21 cellular contexts compared by ENCODE assay signal in the genomic region with DNA sequence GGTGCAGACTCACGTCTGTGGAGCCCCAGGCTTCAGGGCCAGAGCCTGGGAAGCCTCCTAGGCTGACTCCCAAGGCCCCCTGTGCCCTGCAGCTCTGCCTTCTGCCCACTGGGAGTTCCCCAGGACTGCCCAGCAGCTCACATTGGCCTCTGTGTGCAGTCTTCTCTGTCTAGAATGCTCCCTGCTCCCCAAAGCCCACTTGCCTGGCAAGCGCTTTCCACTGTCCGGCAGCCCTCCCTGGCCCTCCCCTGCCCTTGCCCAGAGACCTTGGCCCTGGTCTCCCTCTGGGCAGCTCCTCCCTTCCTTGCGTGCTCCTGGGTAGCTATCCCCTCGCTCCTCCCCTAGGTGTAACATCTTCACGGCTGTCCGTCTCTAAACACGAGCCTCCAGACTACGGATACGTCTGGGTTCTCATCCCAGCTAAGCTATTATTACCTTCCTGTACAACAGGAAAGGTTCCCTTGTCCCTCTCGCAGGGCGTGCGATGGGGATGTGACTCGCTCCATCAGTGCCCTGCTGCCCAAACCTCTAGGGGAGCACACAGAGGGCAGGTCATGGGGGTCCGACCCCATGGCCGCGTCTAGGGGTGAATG.
DNase-seq lines count a peak whose midpoint lies in the region; ATAC-seq and TF ChIP-seq lines count a peak whose summit lies in the region.
"Had no signal": no experiment of that assay in that cellular context is flagged by ENCODE, and none has a peak within 500 bp of the region (broad histone marks: within the 10 kb centered on the region; RNA-seq: fewer than 3 reads in every experiment).

No MANE protein-coding gene starts in this region.

- DNase-seq in ELF-1 (ENCODE audit: low read depth, low spot score), result peak; percentile 26
- no peak for DNase-seq in RWPE2 (ENCODE audit: low spot score)
- DNase-seq in fibroblast of pulmonary artery (ENCODE audit: low read depth), result no peak
- no peak for DNase-seq in neuronal stem cell (ENCODE audit: low spot score)
- DNase-seq in prostate gland (ENCODE audit: low spot score), result no peak
- no peak for DNase-seq in stomach
- no peak for DNase-seq in NK-92 (lab: John Stamatoyannopoulos, UW; ENCODE audit: unreplicated experiment)
- no peak for DNase-seq in NCI-H82 treated with DMSO at 0.1 percent for 48 hours (lab: John Stamatoyannopoulos, UW; ENCODE audit: unreplicated experiment)
- DNase-seq: activated B cell treated with CpG ODN at 0.5 μM for 24 hours; activated CD8-positive, alpha-beta T cell treated with anti-CD3 and anti-CD28 coated beads for 36 hours; CD4-positive, alpha-beta memory T cell; cortex of kidney; DMS79 treated with DMSO at 0.1 percent for 48 hours; kidney glomerular epithelial cell; midbrain; NCI-H1105; NCI-H526; right cardiac atrium; SHP77 treated with DMSO at 0.1 percent for 48 hours; T-helper 2 cell had no signal

- no peak overlapping the region for H2BK5ac ChIP-seq in neuronal stem cell (ENCODE audit: low read length)

- H3K36me3 ChIP-seq in RWPE2 (ENCODE audit: low read depth) (no peaks in the 10 kb centered on the region), neuronal stem cell (replicated peaks in 1 of 2; ENCODE audit: control insufficient read depth in 2 of 2, insufficient read depth in 2 of 2, low read length in 2 of 2) (no peaks in the 10 kb centered on the region), prostate gland (no peaks in the 10 kb centered on the region), stomach (no peaks in the 10 kb centered on the region)
- H3K36me3 ChIP-seq: neutrophil had no signal

- no peak overlapping the region for H2AFZ ChIP-seq in neuronal stem cell (ENCODE audit: low read length)

- no peak overlapping the region for H2BK120ac ChIP-seq in neuronal stem cell (ENCODE audit: low read depth, low read length)

- H3K27me3 ChIP-seq in RWPE2 (ENCODE audit: insufficient read depth, poor library complexity, severe bottlenecking) (no peaks in the 10 kb centered on the region), neuronal stem cell (ENCODE audit: control insufficient read depth in 3 of 3, insufficient read depth in 3 of 3, low read depth in 1 of 3, low read length in 3 of 3) (no peaks in the 10 kb centered on the region), prostate gland (replicated peaks; ENCODE audit: insufficient read depth) (no peaks in the 10 kb centered on the region), stomach (peaks cover 0 to 14% (median 0%) of the 10 kb centered on the region in 3 donors)

- no peak overlapping the region for H3K4me2 ChIP-seq in neuronal stem cell (ENCODE audit: insufficient read depth, low read length, poor library complexity, severe bottlenecking)

- H3K4me3 ChIP-seq in RWPE2 (ENCODE audit: severe bottlenecking), result no peak overlapping the region
- H3K4me3 ChIP-seq in fibroblast of pulmonary artery (replicated peaks; ENCODE audit: low read depth, low read length), result peak overlapping the region; percentile 39
- no peak overlapping the region for H3K4me3 ChIP-seq in neuronal stem cell (ENCODE audit: low read length in 2 of 2)
- no peak overlapping the region for H3K4me3 ChIP-seq in prostate gland
- H3K4me3 ChIP-seq in stomach, result peak overlapping the region in 1 of 4 donors; percentile 13

- no peak overlapping the region for H4K8ac ChIP-seq in neuronal stem cell (ENCODE audit: low read depth, low read length)

- no peak for TF ChIP-seq EP300 in stomach (IDR thresholded peaks at IDR 0.05)

- no peak overlapping the region for H3K14ac ChIP-seq in neuronal stem cell (ENCODE audit: low read length)

- peak overlapping the region; percentile 59 for H2BK12ac ChIP-seq in neuronal stem cell (ENCODE audit: low read length)

- TF ChIP-seq CTCF in RWPE2 (IDR thresholded peaks at IDR 0.05; ENCODE audit: poor library complexity, severe bottlenecking), result no peak
- no peak for TF ChIP-seq CTCF in fibroblast of pulmonary artery (IDR thresholded peaks at IDR 0.05; ENCODE audit: low read length, missing control alignments)
- no peak for TF ChIP-seq CTCF in prostate gland (IDR thresholded peaks at IDR 0.05)
- TF ChIP-seq CTCF in stomach (IDR thresholded peaks at IDR 0.05), result no peak

- no peak overlapping the region for H3K9ac ChIP-seq in neuronal stem cell (ENCODE audit: low read depth, low read length, poor library complexity)

- no peak overlapping the region for H4K91ac ChIP-seq in neuronal stem cell (ENCODE audit: low read depth, low read length, poor library complexity)

- H3K18ac ChIP-seq in neuronal stem cell (ENCODE audit: low read length), result peak overlapping the region; percentile 55

- no peaks in the 10 kb centered on the region for H3K4me1 ChIP-seq in RWPE2 (ENCODE audit: insufficient read depth, poor library complexity, severe bottlenecking)
- H3K4me1 ChIP-seq in neuronal stem cell (ENCODE audit: control insufficient read depth in 2 of 2, insufficient read depth in 1 of 2, low read depth in 1 of 2, low read length in 2 of 2), result peaks cover 24 to 38% of the 10 kb centered on the region in 2 donors
- H3K4me1 ChIP-seq in prostate gland (replicated peaks), result no peaks in the 10 kb centered on the region
- peaks cover 0 to 7% (median 0%) of the 10 kb centered on the region in 4 donors for H3K4me1 ChIP-seq in stomach

- no CpG with 5 or more reads among the region's 17 CpGs for WGBS in neuronal stem cell (ENCODE audit: extremely low coverage in 2 of 2, insufficient read length in 2 of 2, insufficient replicate concordance in 1 of 2), 2 donors
- WGBS in prostate gland, result 86% methylated on average over 17 of the region's 17 CpGs
- 79 to 91% (median 85%) methylated on average over 13 to 17 of the region's 17 CpGs for WGBS in stomach, 5 donors

- intact Hi-C loops in prostate gland (cut with DNase I), result no loop called here
- intact Hi-C loops in stomach (cut with DNase I; ENCODE audit: low total_unique reads), result no loop called here

- peak overlapping the region; percentile 68 for H2BK15ac ChIP-seq in neuronal stem cell (ENCODE audit: low read length)

- H2AK5ac ChIP-seq in neuronal stem cell (ENCODE audit: low read depth, low read length), result peak overlapping the region; percentile 12

- peak; percentile 40; the same call in 2 of the 3 replicates for ATAC-seq in RWPE2 (ENCODE audit: low read depth)
- ATAC-seq: activated CD8-positive, alpha-beta T cell treated with anti-CD3 and anti-CD28 coated beads for 36 hours; right cardiac atrium had no signal

- H3K9me3 ChIP-seq in RWPE2 (ENCODE audit: severe bottlenecking), result no peaks in the 10 kb centered on the region
- no peaks in the 10 kb centered on the region for H3K9me3 ChIP-seq in neuronal stem cell (replicated peaks in 1 of 2; ENCODE audit: control insufficient read depth in 2 of 2, insufficient read depth in 1 of 2, low read depth in 1 of 2, low read length in 2 of 2)
- H3K9me3 ChIP-seq in prostate gland, result no peaks in the 10 kb centered on the region
- no peaks in the 10 kb centered on the region for H3K9me3 ChIP-seq in stomach
- H3K9me3 ChIP-seq: neutrophil had no signal

- no peak for TF ChIP-seq POLR2A in prostate gland (IDR thresholded peaks at IDR 0.05)
- TF ChIP-seq POLR2A in stomach (IDR thresholded peaks at IDR 0.05), result no peak

- no peaks in the 10 kb centered on the region for H3K79me1 ChIP-seq in neuronal stem cell (ENCODE audit: low read depth, low read length)

- H3K4ac ChIP-seq in neuronal stem cell (ENCODE audit: low read length), result no peak overlapping the region

- no peak overlapping the region for H3K23ac ChIP-seq in neuronal stem cell (ENCODE audit: low read depth, low read length, poor library complexity)

- no peak overlapping the region for H3K27ac ChIP-seq in RWPE2 (ENCODE audit: poor library complexity, severe bottlenecking)
- no peak overlapping the region for H3K27ac ChIP-seq in neuronal stem cell (replicated peaks; ENCODE audit: low read length)
- H3K27ac ChIP-seq in prostate gland, result no peak overlapping the region
- no peak overlapping the region for H3K27ac ChIP-seq in stomach
- H3K27ac ChIP-seq: neutrophil had no signal
